ENCODE assay signal across 8 cellular contexts in genomic region chr1:160205242-160205973, GRCh38. TPM values are rescaled to one million over a fixed set of nuclear protein-coding genes. Genes with fewer than 3 reads are reported as not detected.
DNase-seq lines count a peak whose midpoint lies in the region; ATAC-seq and TF ChIP-seq lines count a peak whose summit lies in the region.

PEA15 (plus strand) TSS chr1:160205384; CDS start chr1:160211545, 6,161 bp downstream.

- POLR2A ChIA-PET in HCT116 (lab: Charles Lee) = no interaction called here
- POLR2A ChIA-PET in activated CD4-positive, alpha-beta T cell treated with anti-CD3 and anti-CD28 coated beads, Interleukin-2, amount 10 ng/mL, durations not matched to agents 7 days and 5 days (lab: Charles Lee) = no interaction called here

- H3K4me1 ChIP-seq in HCT116 (ENCODE audit: control insufficient read depth in 1 of 2, insufficient read depth in 2 of 2, low read length in 2 of 2) = peaks cover 12 to 20% of the 10 kb centered on the region in 2 experiments; a peak in 3 of 4 replicates
- peaks cover 28 to 58% of the 10 kb centered on the region in 2 donors for H3K4me1 ChIP-seq in left lung

- H3K36me3 Mint-ChIP-seq in activated CD4-positive, alpha-beta T cell treated with anti-CD3 and anti-CD28 coated beads, Interleukin-2, amount 10 ng/mL, durations not matched to agents 7 days and 5 days (ENCODE audit: low read depth) = peaks cover 3% of the 10 kb centered on the region

- H3K9me3 ChIP-seq in HCT116 (ENCODE audit: control insufficient read depth in 1 of 2, insufficient read depth in 1 of 2, low read depth in 1 of 2, low read length in 2 of 2) (no peaks in the 10 kb centered on the region), left lung (no peaks in the 10 kb centered on the region)

- DNase-seq in GDM1 (lab: John Stamatoyannopoulos, UW) (peak; percentile 36), HCT116 (ENCODE audit: low read depth, low spot score) (peak; percentile 12), NCI-H2171 (lab: John Stamatoyannopoulos, UW) (peak; percentile 45), dedifferentiated amniotic fluid mesenchymal stem cell (ENCODE audit: extremely low spot score) (peak; percentile 40), left lung (peak; percentile 75 to 94), SHP77 treated with DMSO at 0.1 percent for 48 hours (lab: John Stamatoyannopoulos, UW) (no peak)
- peak; percentile 67 for DNase-seq in activated CD4-positive, alpha-beta T cell treated with anti-CD3 and anti-CD28 coated beads, Interleukin-2, amount 10 ng/mL, durations not matched to agents 7 days and 5 days
- peak; percentile 68 for DNase-seq in stimulated activated CD4-positive, alpha-beta T cell treated with anti-CD3 and anti-CD28 coated beads, Interleukin-2, amount 100 ng/mL, for 4 hours (ENCODE audit: low read depth)

- TF ChIP-seq CTCF in HCT116 (IDR thresholded peaks at IDR 0.05 in 2 of 3, conservative IDR thresholded peaks at IDR 0.05 in 1 of 3; ENCODE audit: borderline replicate concordance in 1 of 3, insufficient read depth in 1 of 3, low read depth in 2 of 3, low read length in 2 of 3) (no peak), left lung (IDR thresholded peaks at IDR 0.05) (no peak)

- CTCF ChIA-PET in HCT116 (lab: Charles Lee) = interaction anchor here (2.1 kb wide), 1 partner anchor 12 kb away, joined by 17 read pairs; no protein-coding TSS in a partner anchor
- CTCF ChIA-PET in activated CD4-positive, alpha-beta T cell treated with anti-CD3 and anti-CD28 coated beads, Interleukin-2, amount 10 ng/mL, durations not matched to agents 7 days and 5 days (lab: Charles Lee) = interaction anchor here (1.4 to 3.1 kb wide), 2 partner anchors 13 to 86 kb away, joined by 6 to 19 read pairs; no protein-coding TSS in a partner anchor

- peak; percentile 80 for ATAC-seq in HCT116
- ATAC-seq in left lung = peak; percentile 91

- peaks cover 44% of the 10 kb centered on the region for H3K79me2 ChIP-seq in HCT116 (ENCODE audit: insufficient read depth, low read length)

- RAD21 ChIA-PET in HCT116 (lab: Charles Lee; ENCODE audit: low non-redundant PET in 1 of 2, low total read pairs in 2 of 2, uncharacterized antibody in 2 of 2, unreplicated experiment in 2 of 2) = no interaction called here

- peak within 1 kb of the TSS; percentile 90 for H3K27ac Mint-ChIP-seq in activated CD4-positive, alpha-beta T cell treated with anti-CD3 and anti-CD28 coated beads, Interleukin-2, amount 10 ng/mL, durations not matched to agents 7 days and 5 days

- H3K36me3 ChIP-seq in HCT116 (ENCODE audit: control insufficient read depth in 1 of 2, insufficient read depth in 2 of 2, low read length in 2 of 2) (peaks cover 5 to 20% of the 10 kb centered on the region in 2 experiments; a peak in 2 of 4 replicates), left lung (peaks cover 0 to 23% of the 10 kb centered on the region in 2 donors)

- no peaks in the 10 kb centered on the region for H3K9me3 Mint-ChIP-seq in activated CD4-positive, alpha-beta T cell treated with anti-CD3 and anti-CD28 coated beads, Interleukin-2, amount 10 ng/mL, durations not matched to agents 7 days and 5 days

- peaks cover 38% of the 10 kb centered on the region for H3K4me1 Mint-ChIP-seq in activated CD4-positive, alpha-beta T cell treated with anti-CD3 and anti-CD28 coated beads, Interleukin-2, amount 10 ng/mL, durations not matched to agents 7 days and 5 days

- H4K20me1 ChIP-seq in HCT116 (ENCODE audit: insufficient read depth) = 0 out of 2 replicates have a peak, but pooled peaks cover 4% of the 10 kb centered on the region

- H2AFZ ChIP-seq in HCT116 (ENCODE audit: low read depth, low read length, poor library complexity, severe bottlenecking) = peak within 1 kb of the TSS; percentile 77

- TF ChIP-seq POLR2A in HCT116 (IDR thresholded peaks at IDR 0.05; ENCODE audit: borderline replicate concordance, extremely low read depth, insufficient read depth, insufficient read length) = peak; percentile 24

- no peaks in the 10 kb centered on the region for H3K27me3 Mint-ChIP-seq in activated CD4-positive, alpha-beta T cell treated with anti-CD3 and anti-CD28 coated beads, Interleukin-2, amount 10 ng/mL, durations not matched to agents 7 days and 5 days

- no peaks in the 10 kb centered on the region for H3K9me2 ChIP-seq in HCT116 (ENCODE audit: insufficient read depth)

- H3K4me3 ChIP-seq in HCT116 (replicated peaks in 1 of 2; ENCODE audit: low read depth in 1 of 2, low read length in 2 of 2) = peak within 1 kb of the TSS; percentile 78 to 89
- H3K4me3 ChIP-seq in left lung = peak within 1 kb of the TSS; percentile 77 to 93

- H3K27me3 ChIP-seq in HCT116 (ENCODE audit: insufficient read depth, low read length) (no peaks in the 10 kb centered on the region), left lung (no peaks in the 10 kb centered on the region)

- H3K27ac ChIP-seq in HCT116 (ENCODE audit: low read depth, low read length) (peak within 1 kb of the TSS; percentile 78), left lung (peak within 1 kb of the TSS; percentile 88)

- peak within 1 kb of the TSS; percentile 90 for H3K4me2 ChIP-seq in HCT116 (ENCODE audit: low read length)

- peak within 1 kb of the TSS; percentile 91 for H3K9ac ChIP-seq in HCT116 (ENCODE audit: low read length)

- no peak for TF ChIP-seq RAD21 in HCT116 (IDR thresholded peaks at IDR 0.05; ENCODE audit: low read depth)

- TSS peak; percentile 54 for BruUV-seq in HCT116 (replicated peaks; lab: Mats Ljungman, UMichigan)

- H3K4me3 Mint-ChIP-seq in activated CD4-positive, alpha-beta T cell treated with anti-CD3 and anti-CD28 coated beads, Interleukin-2, amount 10 ng/mL, durations not matched to agents 7 days and 5 days = peak within 1 kb of the TSS; percentile 86

- intact Hi-C loops in HCT116 (cut with micrococcal nuclease) = no loop called here
- intact Hi-C loops in left lung (cut with DNase I) = no loop called here

TF ChIP-seq in HCT116, 20 proteins besides CTCF, POLR2A, EP300 and RAD21:
- TF ChIP-seq ZFX (IDR thresholded peaks at IDR 0.05) (peak; percentile 73), YY1 (IDR thresholded peaks at IDR 0.05; ENCODE audit: extremely low read depth, insufficient replicate concordance, low read depth, low read length) (peak; percentile 33), JUND (IDR thresholded peaks at IDR 0.05) (no peak), SIN3A (IDR thresholded peaks at IDR 0.05; ENCODE audit: low read depth) (peak; percentile 75; the same call in 1 of the 2 replicates), POLR2AphosphoS5 (IDR thresholded peaks at IDR 0.05; ENCODE audit: low read depth, low read length) (peak; percentile 70)
- TF ChIP-seq, protein P1, sequence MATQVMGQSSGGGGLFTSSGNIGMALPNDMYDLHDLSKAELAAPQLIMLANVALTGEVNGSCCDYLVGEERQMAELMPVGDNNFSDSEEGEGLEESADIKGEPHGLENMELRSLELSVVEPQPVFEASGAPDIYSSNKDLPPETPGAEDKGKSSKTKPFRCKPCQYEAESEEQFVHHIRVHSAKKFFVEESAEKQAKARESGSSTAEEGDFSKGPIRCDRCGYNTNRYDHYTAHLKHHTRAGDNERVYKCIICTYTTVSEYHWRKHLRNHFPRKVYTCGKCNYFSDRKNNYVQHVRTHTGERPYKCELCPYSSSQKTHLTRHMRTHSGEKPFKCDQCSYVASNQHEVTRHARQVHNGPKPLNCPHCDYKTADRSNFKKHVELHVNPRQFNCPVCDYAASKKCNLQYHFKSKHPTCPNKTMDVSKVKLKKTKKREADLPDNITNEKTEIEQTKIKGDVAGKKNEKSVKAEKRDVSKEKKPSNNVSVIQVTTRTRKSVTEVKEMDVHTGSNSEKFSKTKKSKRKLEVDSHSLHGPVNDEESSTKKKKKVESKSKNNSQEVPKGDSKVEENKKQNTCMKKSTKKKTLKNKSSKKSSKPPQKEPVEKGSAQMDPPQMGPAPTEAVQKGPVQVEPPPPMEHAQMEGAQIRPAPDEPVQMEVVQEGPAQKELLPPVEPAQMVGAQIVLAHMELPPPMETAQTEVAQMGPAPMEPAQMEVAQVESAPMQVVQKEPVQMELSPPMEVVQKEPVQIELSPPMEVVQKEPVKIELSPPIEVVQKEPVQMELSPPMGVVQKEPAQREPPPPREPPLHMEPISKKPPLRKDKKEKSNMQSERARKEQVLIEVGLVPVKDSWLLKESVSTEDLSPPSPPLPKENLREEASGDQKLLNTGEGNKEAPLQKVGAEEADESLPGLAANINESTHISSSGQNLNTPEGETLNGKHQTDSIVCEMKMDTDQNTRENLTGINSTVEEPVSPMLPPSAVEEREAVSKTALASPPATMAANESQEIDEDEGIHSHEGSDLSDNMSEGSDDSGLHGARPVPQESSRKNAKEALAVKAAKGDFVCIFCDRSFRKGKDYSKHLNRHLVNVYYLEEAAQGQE (IDR thresholded peaks at IDR 0.05; ENCODE audit: low read depth) = no peak
TF ChIP-seq in HCT116: peak in this region for 4.

RNA-seq across cellular contexts. Expression of gene PEA15, which starts in this region (rescaled TPM):
- total RNA-seq in HCT116 (2021; ENCODE audit: unreplicated experiment) = 44.0 TPM
- polyA plus RNA-seq in HCT116 (2012) = 62.8 and 68.8 TPM in 2 replicates
- total RNA-seq in activated CD4-positive, alpha-beta T cell treated with anti-CD3 and anti-CD28 coated beads, Interleukin-2, amount 10 ng/mL, durations not matched to agents 7 days and 5 days = 10 to 100 TPM; 29.3 to 32.5 TPM
- 100 to 1,000 TPM; 175 to 178 TPM for total RNA-seq in left lung
